Comparison of ENCODE assay signal across 23 cellular contexts in genomic region chr14:44609201-44609600, GRCh38.
"Had no signal": no experiment of that assay in that cellular context is flagged by ENCODE, and none has a peak within 500 bp of the region (broad histone marks: within the 10 kb centered on the region; RNA-seq: fewer than 3 reads in every experiment).

No MANE protein-coding gene starts in this region.

- H3K27me3 ChIP-seq: esophagus squamous epithelium, gastroesophageal sphincter, neural progenitor cell, ovary, suprapubic skin, thyroid gland, upper lobe of left lung, uterus had no signal

- H3K4me1 Mint-ChIP-seq: immature natural killer cell; memory B cell; natural killer cell; neural progenitor cell; stimulated activated effector memory CD8-positive, alpha-beta T cell treated with anti-CD3 and anti-CD28 coated beads, Interleukin-12 subunit alpha, Interleukin-12 subunit beta, amount 100 ng/mL, for 72 hours had no signal

- H3K9ac ChIP-seq: neural progenitor cell had no signal

- H3K27me3 Mint-ChIP-seq: dendritic cell treated with granulocyte-macrophage colony-stimulating factor and Interleukin-4, amounts not matched to agents 40 ng/mL and 50 ng/mL, for 4 days; effector memory CD8-positive, alpha-beta T cell; memory B cell had no signal

- H3K4me3 Mint-ChIP-seq: dendritic cell treated with granulocyte-macrophage colony-stimulating factor and Interleukin-4, amounts not matched to agents 40 ng/mL and 50 ng/mL, for 4 days; effector memory CD8-positive, alpha-beta T cell; immature natural killer cell; memory B cell; mesothelial cell of epicardium; natural killer cell; neural progenitor cell; stimulated activated effector memory CD8-positive, alpha-beta T cell treated with anti-CD3 and anti-CD28 coated beads, Interleukin-12 subunit alpha, Interleukin-12 subunit beta, amount 100 ng/mL, for 72 hours had no signal

- H2AFZ ChIP-seq: neural progenitor cell had no signal

- ATAC-seq: effector memory CD8-positive, alpha-beta T cell; gastroesophageal sphincter; lower lobe of right lung; natural killer cell; right cardiac atrium; stimulated activated effector memory CD8-positive, alpha-beta T cell treated with anti-CD3 and anti-CD28 coated beads, Interleukin-12 subunit alpha, Interleukin-12 subunit beta, amount 100 ng/mL, for 72 hours; stimulated activated naive CD8-positive, alpha-beta T cell treated with anti-CD3 and anti-CD28 coated beads, Interleukin-15, Interleukin-2, amounts not matched to agents 100 U/mL and 50 U/mL, for 24 hours had no signal

- H3K27ac Mint-ChIP-seq: dendritic cell treated with granulocyte-macrophage colony-stimulating factor and Interleukin-4, amounts not matched to agents 40 ng/mL and 50 ng/mL, for 4 days; effector memory CD8-positive, alpha-beta T cell; immature natural killer cell; memory B cell; mesothelial cell of epicardium; natural killer cell; neural progenitor cell; stimulated activated effector memory CD8-positive, alpha-beta T cell treated with anti-CD3 and anti-CD28 coated beads, Interleukin-12 subunit alpha, Interleukin-12 subunit beta, amount 100 ng/mL, for 72 hours had no signal

- H3K36me3 Mint-ChIP-seq: immature natural killer cell; memory B cell; mesothelial cell of epicardium; natural killer cell; neural progenitor cell; stimulated activated effector memory CD8-positive, alpha-beta T cell treated with anti-CD3 and anti-CD28 coated beads, Interleukin-12 subunit alpha, Interleukin-12 subunit beta, amount 100 ng/mL, for 72 hours had no signal

- H3K27ac ChIP-seq: esophagus squamous epithelium, gastroesophageal sphincter, left ventricle myocardium inferior, lower lobe of right lung, neural progenitor cell, ovary, suprapubic skin, thyroid gland, upper lobe of left lung, uterus had no signal

- H3K36me3 ChIP-seq: esophagus squamous epithelium, gastroesophageal sphincter, left ventricle myocardium inferior, lower lobe of right lung, neural progenitor cell, ovary, suprapubic skin, thyroid gland, upper lobe of left lung, uterus had no signal

- H3K4me3 ChIP-seq: esophagus squamous epithelium, gastroesophageal sphincter, left ventricle myocardium inferior, lower lobe of right lung, neural progenitor cell, ovary, suprapubic skin, thyroid gland, upper lobe of left lung, uterus had no signal

- H3K4me2 ChIP-seq: neural progenitor cell had no signal

- H3K4me1 ChIP-seq: esophagus squamous epithelium, gastroesophageal sphincter, left ventricle myocardium inferior, lower lobe of right lung, suprapubic skin, upper lobe of left lung, uterus had no signal

- DNase-seq: effector memory CD8-positive, alpha-beta T cell; esophagus squamous epithelium; foreskin fibroblast; immature natural killer cell; left ventricle myocardium inferior; lower lobe of right lung; natural killer cell; nucleus accumbens; ovary; right cardiac atrium; stimulated activated CD4-positive, alpha-beta T cell treated with anti-CD3 and anti-CD28 coated beads, Interleukin-4, amount 100 ng/mL, for 1 hour; stimulated activated CD8-positive, alpha-beta memory T cell treated with anti-CD3 and anti-CD28 coated beads, Interleukin-4, amount 100 ng/mL, for 48 hours; stimulated activated naive CD8-positive, alpha-beta T cell treated with anti-CD3 and anti-CD28 coated beads, Interleukin-15, Interleukin-2, amounts not matched to agents 100 U/mL and 50 U/mL, for 24 hours; thyroid gland; upper lobe of left lung; uterus had no signal

- H3K9me3 Mint-ChIP-seq: dendritic cell treated with granulocyte-macrophage colony-stimulating factor and Interleukin-4, amounts not matched to agents 40 ng/mL and 50 ng/mL, for 4 days; memory B cell; neural progenitor cell had no signal

- H3K9me3 ChIP-seq: esophagus squamous epithelium, gastroesophageal sphincter, left ventricle myocardium inferior, lower lobe of right lung, ovary, suprapubic skin, thyroid gland, upper lobe of left lung, uterus had no signal
